ENCODE assay signal across 11 cellular contexts in genomic region chr2:181977661-181978350, GRCh38. TPM values are rescaled to one million over a fixed set of nuclear protein-coding genes. Genes with fewer than 3 reads are reported as not detected.
A peak's percentile ranks its signal among the peaks of the same experiment; 100 is the strongest.
DNase-seq lines count a peak whose midpoint lies in the region; ATAC-seq and TF ChIP-seq lines count a peak whose summit lies in the region.
"Had no signal": no experiment of that assay in that cellular context is flagged by ENCODE, and none has a peak within 500 bp of the region (broad histone marks: within the 10 kb centered on the region; RNA-seq: fewer than 3 reads in every experiment).

No MANE protein-coding gene starts in this region.

- no peaks in the 10 kb centered on the region for H3K4me1 ChIP-seq in CD8-positive, alpha-beta memory T cell (ENCODE audit: insufficient read depth, low read length)
- H3K4me1 ChIP-seq in thyroid gland: no peaks in the 10 kb centered on the region
- H3K4me1 ChIP-seq: parathyroid adenoma had no signal

- H3K27ac ChIP-seq in CD8-positive, alpha-beta memory T cell (ENCODE audit: low read depth, low read length): no peak overlapping the region
- no peak overlapping the region for H3K27ac ChIP-seq in thyroid gland
- H3K27ac ChIP-seq: parathyroid adenoma had no signal

- TF ChIP-seq POLR2A in thyroid gland (IDR thresholded peaks at IDR 0.05): no peak

- H3K27ac Mint-ChIP-seq in activated CD4-positive, alpha-beta memory T cell treated with anti-CD3 and anti-CD28 coated beads for 36 hours: no peak overlapping the region
- H3K27ac Mint-ChIP-seq in activated CD4-positive, alpha-beta memory T cell treated with anti-CD3 and anti-CD28 coated beads, Interleukin-2, amount 10 ng/mL, durations not matched to agents 7 days and 5 days: no peak overlapping the region
- H3K27ac Mint-ChIP-seq in activated naive CD8-positive, alpha-beta T cell: peak overlapping the region; percentile 41
- H3K27ac Mint-ChIP-seq in CD8-positive, alpha-beta memory T cell: no peak overlapping the region

- peak; percentile 46 for DNase-seq in activated CD4-positive, alpha-beta memory T cell treated with anti-CD3 and anti-CD28 coated beads for 36 hours
- DNase-seq in activated CD4-positive, alpha-beta memory T cell treated with anti-CD3 and anti-CD28 coated beads, Interleukin-2, amount 10 ng/mL, durations not matched to agents 7 days and 5 days: no peak
- DNase-seq in stimulated activated CD8-positive, alpha-beta memory T cell treated with anti-CD3 and anti-CD28 coated beads, Interleukin-4, amount 100 ng/mL, for 48 hours: peak; percentile 41
- no peak for DNase-seq in CD8-positive, alpha-beta memory T cell
- DNase-seq in inferior parietal cortex (ENCODE audit: extremely low spot score) (no peak), thyroid gland (no peak)
- DNase-seq: NCI-H446 treated with DMSO at 0.1 percent for 48 hours had no signal

- no peak overlapping the region for H3K4me3 ChIP-seq in CD8-positive, alpha-beta memory T cell (ENCODE audit: low read length)
- no peak overlapping the region for H3K4me3 ChIP-seq in thyroid gland (replicated peaks in 1 of 3)

- H3K4me3 Mint-ChIP-seq in activated CD4-positive, alpha-beta memory T cell treated with anti-CD3 and anti-CD28 coated beads for 36 hours: no peak overlapping the region
- H3K4me3 Mint-ChIP-seq in activated CD4-positive, alpha-beta memory T cell treated with anti-CD3 and anti-CD28 coated beads, Interleukin-2, amount 10 ng/mL, durations not matched to agents 7 days and 5 days: no peak overlapping the region
- H3K4me3 Mint-ChIP-seq in activated naive CD8-positive, alpha-beta T cell: no peak overlapping the region
- no peak overlapping the region for H3K4me3 Mint-ChIP-seq in CD8-positive, alpha-beta memory T cell
- H3K4me3 Mint-ChIP-seq: central memory CD8-positive, alpha-beta T cell had no signal

- TF ChIP-seq CTCF in thyroid gland (IDR thresholded peaks at IDR 0.05): no peak

- no peaks in the 10 kb centered on the region for H3K27me3 Mint-ChIP-seq in activated CD4-positive, alpha-beta memory T cell treated with anti-CD3 and anti-CD28 coated beads for 36 hours
- H3K27me3 Mint-ChIP-seq in activated CD4-positive, alpha-beta memory T cell treated with anti-CD3 and anti-CD28 coated beads, Interleukin-2, amount 10 ng/mL, durations not matched to agents 7 days and 5 days: peaks cover 5% of the 10 kb centered on the region
- H3K27me3 Mint-ChIP-seq in activated naive CD8-positive, alpha-beta T cell: peaks cover 2% of the 10 kb centered on the region
- peaks cover 5 to 11% of the 10 kb centered on the region in 2 donors for H3K27me3 Mint-ChIP-seq in CD8-positive, alpha-beta memory T cell

- ATAC-seq in HG02885 (IDR thresholded peaks at IDR 0.05; ENCODE audit: poor library complexity, unreplicated experiment): peak; percentile 65

- H3K36me3 ChIP-seq in CD8-positive, alpha-beta memory T cell (ENCODE audit: insufficient read depth, low read length): no peaks in the 10 kb centered on the region
- H3K36me3 ChIP-seq in thyroid gland: no peaks in the 10 kb centered on the region

- H3K36me3 Mint-ChIP-seq in activated CD4-positive, alpha-beta memory T cell treated with anti-CD3 and anti-CD28 coated beads for 36 hours: no peaks in the 10 kb centered on the region
- no peaks in the 10 kb centered on the region for H3K36me3 Mint-ChIP-seq in activated CD4-positive, alpha-beta memory T cell treated with anti-CD3 and anti-CD28 coated beads, Interleukin-2, amount 10 ng/mL, durations not matched to agents 7 days and 5 days (ENCODE audit: low read depth)
- no peaks in the 10 kb centered on the region for H3K36me3 Mint-ChIP-seq in activated naive CD8-positive, alpha-beta T cell
- no peaks in the 10 kb centered on the region for H3K36me3 Mint-ChIP-seq in CD8-positive, alpha-beta memory T cell

- POLR2A ChIA-PET in activated CD4-positive, alpha-beta memory T cell treated with anti-CD3 and anti-CD28 coated beads for 36 hours (lab: Charles Lee): no interaction called here
- POLR2A ChIA-PET in activated CD4-positive, alpha-beta memory T cell treated with anti-CD3 and anti-CD28 coated beads, Interleukin-2, amount 10 ng/mL, durations not matched to agents 7 days and 5 days (lab: Charles Lee): no interaction called here
- POLR2A ChIA-PET in CD8-positive, alpha-beta memory T cell (lab: Charles Lee): no interaction called here

- no peaks in the 10 kb centered on the region for H3K27me3 ChIP-seq in CD8-positive, alpha-beta memory T cell (ENCODE audit: insufficient read depth, low read length, poor library complexity, severe bottlenecking)
- no peaks in the 10 kb centered on the region for H3K27me3 ChIP-seq in thyroid gland

- no peaks in the 10 kb centered on the region for H3K9me3 ChIP-seq in CD8-positive, alpha-beta memory T cell (ENCODE audit: low read length)
- no peaks in the 10 kb centered on the region for H3K9me3 ChIP-seq in thyroid gland

- intact Hi-C loops in activated CD4-positive, alpha-beta memory T cell treated with anti-CD3 and anti-CD28 coated beads for 36 hours (cut with micrococcal nuclease): no loop called here
- intact Hi-C loops in thyroid gland (cut with DNase I): no loop called here

- no peaks in the 10 kb centered on the region for H3K9me3 Mint-ChIP-seq in activated CD4-positive, alpha-beta memory T cell treated with anti-CD3 and anti-CD28 coated beads for 36 hours
- H3K9me3 Mint-ChIP-seq in activated CD4-positive, alpha-beta memory T cell treated with anti-CD3 and anti-CD28 coated beads, Interleukin-2, amount 10 ng/mL, durations not matched to agents 7 days and 5 days: no peaks in the 10 kb centered on the region
- H3K9me3 Mint-ChIP-seq in activated naive CD8-positive, alpha-beta T cell (ENCODE audit: low read depth): no peaks in the 10 kb centered on the region
- H3K9me3 Mint-ChIP-seq in CD8-positive, alpha-beta memory T cell: no peaks in the 10 kb centered on the region
- H3K9me3 Mint-ChIP-seq: central memory CD8-positive, alpha-beta T cell had no signal

- 81 to 88% methylated on average over 5 of the region's 5 CpGs for WGBS in thyroid gland, 2 donors

- CTCF ChIA-PET in activated CD4-positive, alpha-beta memory T cell treated with anti-CD3 and anti-CD28 coated beads for 36 hours (lab: Charles Lee): no interaction called here
- CTCF ChIA-PET in activated CD4-positive, alpha-beta memory T cell treated with anti-CD3 and anti-CD28 coated beads, Interleukin-2, amount 10 ng/mL, durations not matched to agents 7 days and 5 days (lab: Charles Lee): no interaction called here
- CTCF ChIA-PET in CD8-positive, alpha-beta memory T cell (lab: Charles Lee): no interaction called here

- peaks cover 2% of the 10 kb centered on the region for H3K4me1 Mint-ChIP-seq in activated CD4-positive, alpha-beta memory T cell treated with anti-CD3 and anti-CD28 coated beads for 36 hours (ENCODE audit: low read depth)
- H3K4me1 Mint-ChIP-seq in activated CD4-positive, alpha-beta memory T cell treated with anti-CD3 and anti-CD28 coated beads, Interleukin-2, amount 10 ng/mL, durations not matched to agents 7 days and 5 days: no peaks in the 10 kb centered on the region
- H3K4me1 Mint-ChIP-seq in activated naive CD8-positive, alpha-beta T cell (ENCODE audit: low read depth): no peaks in the 10 kb centered on the region
- no peaks in the 10 kb centered on the region for H3K4me1 Mint-ChIP-seq in CD8-positive, alpha-beta memory T cell
- H3K4me1 Mint-ChIP-seq: central memory CD8-positive, alpha-beta T cell had no signal

RNA-seq across cellular contexts. Expression of gene PPP1R1C, which starts 7.8 kb away (rescaled TPM):
- not detected for total RNA-seq in activated CD4-positive, alpha-beta memory T cell treated with anti-CD3 and anti-CD28 coated beads for 36 hours
- not detected for total RNA-seq in activated CD4-positive, alpha-beta memory T cell treated with anti-CD3 and anti-CD28 coated beads, Interleukin-2, amount 10 ng/mL, durations not matched to agents 7 days and 5 days
- not detected for total RNA-seq in CD8-positive, alpha-beta memory T cell
- not detected for polyA plus RNA-seq in CD8-positive, alpha-beta memory T cell
- total RNA-seq in thyroid gland: 1 to 10 TPM in 1 of 4 donors, under 1 TPM in 1, not detected in 2; 0.78 to 2.8 TPM

Comparison
In these comparisons a context has a peak if more than half of its experiments do, and no peak if none do; other contexts are left out.
1. DNase-seq: peak in activated CD4-positive, alpha-beta memory T cell treated with anti-CD3 and anti-CD28 coated beads for 36 hours (single experiment) and stimulated activated CD8-positive, alpha-beta memory T cell treated with anti-CD3 and anti-CD28 coated beads, Interleukin-4, amount 100 ng/mL, for 48 hours (single experiment); none in activated CD4-positive, alpha-beta memory T cell treated with anti-CD3 and anti-CD28 coated beads, Interleukin-2, amount 10 ng/mL, durations not matched to agents 7 days and 5 days (single experiment), CD8-positive, alpha-beta memory T cell (0 of 5), inferior parietal cortex (single experiment) and thyroid gland (0 of 2).